9 cellular contexts compared by ENCODE assay signal in the genomic region with DNA sequence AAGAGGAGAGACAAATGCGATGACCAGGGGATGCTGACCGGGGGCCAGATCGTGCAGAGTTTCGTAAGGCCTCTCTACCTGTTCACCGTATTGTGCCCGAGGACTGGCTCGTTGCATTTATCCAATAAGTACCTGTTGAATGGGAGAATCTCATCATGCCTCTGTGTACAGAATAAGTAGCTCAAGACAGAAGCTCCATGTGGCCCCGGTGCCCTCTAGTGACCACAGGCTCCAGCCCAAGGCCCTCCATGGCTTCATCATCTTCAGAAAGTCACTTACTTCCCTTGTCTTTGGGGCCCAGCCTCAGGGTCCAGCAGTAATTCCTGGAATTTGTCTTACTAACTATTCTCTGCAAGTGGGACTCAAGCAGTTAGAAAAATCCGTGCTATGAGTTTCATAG.
DNase-seq lines count a peak whose midpoint lies in the region; ATAC-seq and TF ChIP-seq lines count a peak whose summit lies in the region.
"Had no signal": no experiment of that assay in that cellular context is flagged by ENCODE, and none has a peak within 500 bp of the region (broad histone marks: within the 10 kb centered on the region; RNA-seq: fewer than 3 reads in every experiment).

No MANE protein-coding gene starts in this region.

- no peaks in the 10 kb centered on the region for H3K9me3 Mint-ChIP-seq in activated T-cell treated with anti-CD3 and anti-CD28 coated beads, Interleukin-2, amount 50 U/mL, for 72 hours
- no peaks in the 10 kb centered on the region for H3K9me3 Mint-ChIP-seq in activated T-cell treated with anti-CD3 and anti-CD28 coated beads, Interleukin-2, amount 50 U/mL, for 24 hours
- no peaks in the 10 kb centered on the region for H3K9me3 Mint-ChIP-seq in activated T-cell treated with anti-CD3 and anti-CD28 coated beads, Interleukin-2, amount 50 U/mL, for 4 hours
- H3K9me3 Mint-ChIP-seq: naive thymus-derived CD8-positive, alpha-beta T cell had no signal

- peak; percentile 46 for TF ChIP-seq CTCF in choroid plexus epithelial cell (conservative IDR thresholded peaks at IDR 0.05; ENCODE audit: low read depth, low read length)

- H3K4me3 Mint-ChIP-seq in activated T-cell treated with anti-CD3 and anti-CD28 coated beads, Interleukin-2, amount 50 U/mL, for 72 hours: no peak overlapping the region
- no peak overlapping the region for H3K4me3 Mint-ChIP-seq in activated T-cell treated with anti-CD3 and anti-CD28 coated beads, Interleukin-2, amount 50 U/mL, for 24 hours
- no peak overlapping the region for H3K4me3 Mint-ChIP-seq in activated T-cell treated with anti-CD3 and anti-CD28 coated beads, Interleukin-2, amount 50 U/mL, for 4 hours
- H3K4me3 Mint-ChIP-seq: naive thymus-derived CD8-positive, alpha-beta T cell had no signal

- H3K36me3 Mint-ChIP-seq in activated T-cell treated with anti-CD3 and anti-CD28 coated beads, Interleukin-2, amount 50 U/mL, for 72 hours (ENCODE audit: insufficient read depth in 2 of 2): no peaks in the 10 kb centered on the region
- no peaks in the 10 kb centered on the region for H3K36me3 Mint-ChIP-seq in activated T-cell treated with anti-CD3 and anti-CD28 coated beads, Interleukin-2, amount 50 U/mL, for 24 hours (ENCODE audit: low read depth)
- H3K36me3 Mint-ChIP-seq in activated T-cell treated with anti-CD3 and anti-CD28 coated beads, Interleukin-2, amount 50 U/mL, for 4 hours (ENCODE audit: insufficient read depth): no peaks in the 10 kb centered on the region
- H3K36me3 Mint-ChIP-seq: naive thymus-derived CD8-positive, alpha-beta T cell had no signal

- no peaks in the 10 kb centered on the region for H3K27me3 Mint-ChIP-seq in activated T-cell treated with anti-CD3 and anti-CD28 coated beads, Interleukin-2, amount 50 U/mL, for 72 hours (ENCODE audit: low read depth)
- H3K27me3 Mint-ChIP-seq in activated T-cell treated with anti-CD3 and anti-CD28 coated beads, Interleukin-2, amount 50 U/mL, for 24 hours: peaks cover 4% of the 10 kb centered on the region
- H3K27me3 Mint-ChIP-seq in activated T-cell treated with anti-CD3 and anti-CD28 coated beads, Interleukin-2, amount 50 U/mL, for 4 hours (ENCODE audit: low read depth): no peaks in the 10 kb centered on the region
- H3K27me3 Mint-ChIP-seq: naive thymus-derived CD8-positive, alpha-beta T cell had no signal

- no peak overlapping the region for H3K4me3 ChIP-seq in choroid plexus epithelial cell (ENCODE audit: low read depth, low read length)

- H3K27ac Mint-ChIP-seq in activated T-cell treated with anti-CD3 and anti-CD28 coated beads, Interleukin-2, amount 50 U/mL, for 72 hours: no peak overlapping the region
- no peak overlapping the region for H3K27ac Mint-ChIP-seq in activated T-cell treated with anti-CD3 and anti-CD28 coated beads, Interleukin-2, amount 50 U/mL, for 24 hours

- DNase-seq in activated T-cell treated with anti-CD3 and anti-CD28 coated beads, Interleukin-2, amount 50 U/mL, for 72 hours: peak; percentile 10 to 29
- DNase-seq in activated T-cell treated with anti-CD3 and anti-CD28 coated beads, Interleukin-2, amount 50 U/mL, for 24 hours: no peak
- peak; percentile 11 for DNase-seq in NCI-H82 treated with DMSO at 0.1 percent for 48 hours (lab: John Stamatoyannopoulos, UW; ENCODE audit: unreplicated experiment)
- DNase-seq in choroid plexus epithelial cell (ENCODE audit: low read depth): peak; percentile 47
- DNase-seq in mucosa of gallbladder (ENCODE audit: low spot score): peak; percentile 57
- no peak for DNase-seq in activated T-cell treated with anti-CD3 and anti-CD28 coated beads, Interleukin-2, amount 50 U/mL, for 4 hours

- ATAC-seq in activated T-cell treated with anti-CD3 and anti-CD28 coated beads, Interleukin-2, amount 50 U/mL, for 72 hours (replicated peaks in 1 of 2): peak; percentile 39 to 40
- no peak for ATAC-seq in GM21786 (IDR thresholded peaks at IDR 0.05; ENCODE audit: unreplicated experiment)
- no peak for ATAC-seq in HG02884 (IDR thresholded peaks at IDR 0.05; ENCODE audit: unreplicated experiment)
- no peak for ATAC-seq in activated T-cell treated with anti-CD3 and anti-CD28 coated beads, Interleukin-2, amount 50 U/mL, for 4 hours
- ATAC-seq: naive thymus-derived CD8-positive, alpha-beta T cell had no signal

- H3K4me1 Mint-ChIP-seq in activated T-cell treated with anti-CD3 and anti-CD28 coated beads, Interleukin-2, amount 50 U/mL, for 72 hours (ENCODE audit: low read depth): no peaks in the 10 kb centered on the region
- H3K4me1 Mint-ChIP-seq in activated T-cell treated with anti-CD3 and anti-CD28 coated beads, Interleukin-2, amount 50 U/mL, for 24 hours (ENCODE audit: low read depth): no peaks in the 10 kb centered on the region
- H3K4me1 Mint-ChIP-seq in activated T-cell treated with anti-CD3 and anti-CD28 coated beads, Interleukin-2, amount 50 U/mL, for 4 hours (ENCODE audit: low read depth): no peaks in the 10 kb centered on the region
- H3K4me1 Mint-ChIP-seq: naive thymus-derived CD8-positive, alpha-beta T cell had no signal

Comparison
In these comparisons a context has a peak if more than half of its experiments do, and no peak if none do; other contexts are left out.
1. ATAC-seq: peak in activated T-cell treated with anti-CD3 and anti-CD28 coated beads, Interleukin-2, amount 50 U/mL, for 72 hours (2 of 2); none in GM21786 (single experiment), HG02884 (single experiment) and activated T-cell treated with anti-CD3 and anti-CD28 coated beads, Interleukin-2, amount 50 U/mL, for 4 hours (0 of 2).
2. DNase-seq: peak in activated T-cell treated with anti-CD3 and anti-CD28 coated beads, Interleukin-2, amount 50 U/mL, for 72 hours (2 of 2), NCI-H82 treated with DMSO at 0.1 percent for 48 hours (single experiment), choroid plexus epithelial cell (single experiment) and mucosa of gallbladder (single experiment); none in activated T-cell treated with anti-CD3 and anti-CD28 coated beads, Interleukin-2, amount 50 U/mL, for 24 hours (single experiment) and activated T-cell treated with anti-CD3 and anti-CD28 coated beads, Interleukin-2, amount 50 U/mL, for 4 hours (single experiment).